In the genomic region with DNA sequence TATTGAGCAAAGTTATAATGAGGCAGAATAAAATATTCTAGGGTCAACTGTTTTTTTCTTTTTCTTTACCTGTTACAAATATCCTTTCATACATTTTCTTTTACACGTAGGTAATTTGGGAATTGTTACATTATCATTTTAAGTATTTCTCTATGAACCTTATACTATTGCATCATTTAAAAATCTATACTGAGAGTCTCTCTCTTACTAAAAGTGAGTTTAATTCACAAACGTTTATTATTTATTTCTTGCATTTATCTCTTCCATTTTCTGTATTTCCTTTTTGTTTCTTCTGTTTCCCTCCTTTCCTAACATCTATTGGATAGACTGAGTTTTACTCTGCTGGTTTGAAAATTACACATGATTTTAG, we compare ENCODE assay signal across 27 cellular contexts. TPM values are rescaled to one million over a fixed set of nuclear protein-coding genes. Genes with fewer than 3 reads are reported as not detected.
A peak's percentile ranks its signal among the peaks of the same experiment; 100 is the strongest.
DNase-seq lines count a peak whose midpoint lies in the region; ATAC-seq, FAIRE-seq and TF ChIP-seq lines count a peak whose summit lies in the region.
"Had no signal": no experiment of that assay in that cellular context is flagged by ENCODE, and none has a peak within 500 bp of the region (broad histone marks: within the 10 kb centered on the region; RNA-seq: fewer than 3 reads in every experiment).

No MANE protein-coding gene starts in this region.

- H3K9ac ChIP-seq in HepG2 (ENCODE audit: insufficient read depth, low read depth, low read length) (no peak overlapping the region), colonic mucosa (ENCODE audit: low read depth in 2 of 2, low read length in 2 of 2) (no peak overlapping the region), mucosa of rectum (ENCODE audit: low read depth in 1 of 2, low read length in 2 of 2) (no peak overlapping the region)
- H3K9ac ChIP-seq: BLaER1 treated with 17β-estradiol and CSF1 and Interleukin-3, amounts not matched to agents 10 nM and 100 nM had no signal

- H3K4me3 ChIP-seq in HepG2 (replicated peaks in 1 of 3; ENCODE audit: insufficient read depth in 1 of 3, low read depth in 2 of 3, low read length in 3 of 3), result no peak overlapping the region
- no peak overlapping the region for H3K4me3 ChIP-seq in right lobe of liver
- H3K4me3 ChIP-seq in colonic mucosa, result no peak overlapping the region
- no peak overlapping the region for H3K4me3 ChIP-seq in mucosa of rectum (ENCODE audit: low read length in 2 of 2)
- H3K4me3 ChIP-seq: BLaER1 treated with 17β-estradiol and CSF1 and Interleukin-3, amounts not matched to agents 10 nM and 100 nM; GM23338 had no signal

- no peaks in the 10 kb centered on the region for H3K79me2 ChIP-seq in HepG2 (ENCODE audit: insufficient read depth, low read length)

- DNase-seq in HepG2 (ENCODE audit: low spot score) (no peak), right lobe of liver (no peak), colonic mucosa (no peak), DMS79 treated with DMSO at 0.1 percent for 48 hours (lab: John Stamatoyannopoulos, UW) (no peak), germinal center (ENCODE audit: low spot score) (no peak), GDM1 (lab: John Stamatoyannopoulos, UW) (no peak)
- DNase-seq: AML-193; BE2C; CD4-positive, alpha-beta T cell; CD8-positive, alpha-beta memory T cell; DMS 273 treated with DMSO at 0.1 percent for 48 hours; DMS79; H9 had no signal

- no peak overlapping the region for H3K4me2 ChIP-seq in HepG2 (ENCODE audit: low read depth, low read length)
- H3K4me2 ChIP-seq: BLaER1 treated with 17β-estradiol and CSF1 and Interleukin-3, amounts not matched to agents 10 nM and 100 nM; GM23338 had no signal

- H3K27me3 ChIP-seq in HepG2 (ENCODE audit: control insufficient read depth in 1 of 2, insufficient read depth in 2 of 2, low read length in 2 of 2) (no peaks in the 10 kb centered on the region; a peak in 1 of 5 replicates), right lobe of liver (no peaks in the 10 kb centered on the region), colonic mucosa (no peaks in the 10 kb centered on the region), mucosa of rectum (ENCODE audit: control insufficient read depth in 2 of 2, insufficient read depth in 2 of 2, low read length in 2 of 2) (no peaks in the 10 kb centered on the region)
- H3K27me3 ChIP-seq: BE2C; BLaER1 treated with 17β-estradiol and CSF1 and Interleukin-3, amounts not matched to agents 10 nM and 100 nM had no signal

- H3K9me3 ChIP-seq in HepG2 (ENCODE audit: low read length) (no peaks in the 10 kb centered on the region), right lobe of liver (no peaks in the 10 kb centered on the region), colonic mucosa (no peaks in the 10 kb centered on the region), mucosa of rectum (ENCODE audit: control insufficient read depth in 2 of 2, low read length in 2 of 2) (no peaks in the 10 kb centered on the region)
- H3K9me3 ChIP-seq: BE2C had no signal

- H4K20me1 ChIP-seq in HepG2 (ENCODE audit: insufficient read depth, low read length), result no peaks in the 10 kb centered on the region
- H4K20me1 ChIP-seq: BLaER1 treated with 17β-estradiol and CSF1 and Interleukin-3, amounts not matched to agents 10 nM and 100 nM had no signal

- in situ Hi-C loops in HepG2 (cut with HindIII; ENCODE audit: extremely low pct_ligation_motif_present, low pct_unique_long_range_greater_than_20kb), result loop anchor here (25.0 kb wide), 1 partner anchor 166 kb away; no protein-coding TSS in a partner anchor

- TF ChIP-seq RAD21 in HepG2 (CRISPR knock-in tag; IDR thresholded peaks at IDR 0.05), result no peak

- 0% methylated on average over 2 of the region's 2 CpGs for WGBS in HepG2 (ENCODE audit: low lambda C conversion rate)
- 32% methylated on average over 2 of the region's 2 CpGs for WGBS in right lobe of liver (ENCODE audit: insufficient coverage, low coverage, low lambda C conversion rate, missing lambda C conversion rate)

- TF ChIP-seq POLR2A in HepG2 (IDR thresholded peaks at IDR 0.05; ENCODE audit: insufficient read depth in 1 of 2, low read depth in 2 of 2, low read length in 2 of 2) (no peak), right lobe of liver (IDR thresholded peaks at IDR 0.05) (no peak)

- CTCF ChIA-PET in HepG2 (lab: Yijun Ruan, JAX; ENCODE audit: low intra/inter-chr PET ratio, low total read pairs), result no interaction called here

- no peak overlapping the region for H2AFZ ChIP-seq in HepG2 (ENCODE audit: low read length)
- H2AFZ ChIP-seq: GM23338 had no signal

- intact Hi-C loops in HepG2 (cut with micrococcal nuclease; ENCODE audit: unreplicated experiment), result no loop called here
- intact Hi-C loops in right lobe of liver (cut with DNase I), result no loop called here
- intact Hi-C loops in colonic mucosa (cut with DNase I), result no loop called here

- TF ChIP-seq EP300 in HepG2 (IDR thresholded peaks at IDR 0.05; ENCODE audit: low read depth in 2 of 2, low read length in 2 of 2) (no peak), HepG2 (CRISPR knock-in tag; IDR thresholded peaks at IDR 0.05; ENCODE audit: borderline replicate concordance) (no peak)

- H3K27ac ChIP-seq in HepG2 (ENCODE audit: extremely low read length, insufficient read depth, low read length), result no peak overlapping the region
- no peak overlapping the region for H3K27ac ChIP-seq in right lobe of liver
- H3K27ac ChIP-seq in colonic mucosa, result peak overlapping the region; percentile 45
- H3K27ac ChIP-seq in mucosa of rectum (ENCODE audit: low read depth in 2 of 2, low read length in 2 of 2), result peak overlapping the region; percentile 62 to 63
- H3K27ac ChIP-seq: 22Rv1; BLaER1 treated with 17β-estradiol and CSF1 and Interleukin-3, amounts not matched to agents 10 nM and 100 nM had no signal

- H3K4me1 ChIP-seq in HepG2 (ENCODE audit: insufficient read depth, low read length), result no peaks in the 10 kb centered on the region
- no peaks in the 10 kb centered on the region for H3K4me1 ChIP-seq in right lobe of liver
- H3K4me1 ChIP-seq in colonic mucosa, result no peaks in the 10 kb centered on the region
- H3K4me1 ChIP-seq in mucosa of rectum (ENCODE audit: control insufficient read depth in 2 of 2, insufficient read depth in 2 of 2, low read length in 2 of 2), result peaks cover 2 to 7% of the 10 kb centered on the region in 2 donors
- H3K4me1 ChIP-seq: BE2C; BLaER1 treated with 17β-estradiol and CSF1 and Interleukin-3, amounts not matched to agents 10 nM and 100 nM had no signal

- POLR2A ChIA-PET in HepG2 (lab: Yijun Ruan, JAX), result no interaction called here

- FAIRE-seq in HepG2 (lab: Jason Lieb, UNC), result no peak
- FAIRE-seq: A204.1, D721Med, GM12892 had no signal

- TF ChIP-seq CTCF in HepG2 (CRISPR knock-in tag; IDR thresholded peaks at IDR 0.05) (no peak), right lobe of liver (IDR thresholded peaks at IDR 0.05) (no peak), colonic mucosa (IDR thresholded peaks at IDR 0.05) (no peak)

- BruUV-seq in HepG2 (replicated peaks; lab: Mats Ljungman, UMichigan), result no TSS peak

- H3K36me3 ChIP-seq in HepG2 (replicated peaks in 1 of 2; ENCODE audit: control insufficient read depth in 1 of 2, insufficient read depth in 2 of 2, low read length in 2 of 2) (no peaks in the 10 kb centered on the region), right lobe of liver (no peaks in the 10 kb centered on the region), colonic mucosa (no peaks in the 10 kb centered on the region), mucosa of rectum (ENCODE audit: control insufficient read depth in 2 of 2, insufficient read depth in 2 of 2, low read length in 2 of 2) (no peaks in the 10 kb centered on the region)
- H3K36me3 ChIP-seq: BE2C; BLaER1 treated with 17β-estradiol and CSF1 and Interleukin-3, amounts not matched to agents 10 nM and 100 nM had no signal

- no peak for ATAC-seq in HepG2
- ATAC-seq in right lobe of liver, result no peak
- no peak for ATAC-seq in GM21619 (IDR thresholded peaks at IDR 0.05; ENCODE audit: unreplicated experiment)
- ATAC-seq: GM23338, HCT116 had no signal

RNA-seq across cellular contexts. Expression of a gene that starts 25.4 kb away (rescaled TPM):
- total RNA-seq in HepG2 (2016; rRNA removed; fragmentation: Illumina TruSeq; extraction: Trizol) (not detected in 2 replicates), right lobe of liver (under 1 TPM in 1 of 6 experiments, not detected in 5; 0.07 TPM), colonic mucosa (100 to 1,000 TPM; 194 to 426 TPM)
- total RNA-seq in HepG2 (2016; cell fraction: cytosol; rRNA removed; fragmentation: Illumina TruSeq; extraction: Trizol; ENCODE audit: low read depth), result not detected in 2 replicates
- total RNA-seq in HepG2 (2016; cell fraction: insoluble cytoplasmic fraction; rRNA removed; fragmentation: Illumina TruSeq; extraction: Trizol), result not detected in 2 replicates
- not detected in 2 replicates for total RNA-seq in HepG2 (2016; cell fraction: membrane; rRNA removed; fragmentation: Illumina TruSeq; extraction: Trizol)
- not detected in 2 replicates for total RNA-seq in HepG2 (2016; cell fraction: nucleus; rRNA removed; fragmentation: Illumina TruSeq; extraction: Trizol)
- not detected in 2 replicates for polyA plus RNA-seq in HepG2 (2011; rRNA removed)
- polyA plus RNA-seq in HepG2 (2011; cell fraction: cytosol; rRNA removed), result not detected in 2 replicates
- not detected in 2 replicates for polyA plus RNA-seq in HepG2 (2011; cell fraction: nucleus; rRNA removed)
- polyA plus RNA-seq in HepG2 (2012), result not detected in 2 replicates
- polyA plus RNA-seq in HepG2 (2016; cell fraction: cytosol; fragmentation: Illumina TruSeq; extraction: Trizol; ENCODE audit: low read depth), result not detected in 2 replicates
- polyA plus RNA-seq in HepG2 (2016; cell fraction: insoluble cytoplasmic fraction; fragmentation: Illumina TruSeq; extraction: Trizol; ENCODE audit: low read depth), result not detected in 2 replicates
- not detected in 2 replicates for polyA plus RNA-seq in HepG2 (2016; cell fraction: membrane; fragmentation: Illumina TruSeq; extraction: Trizol; ENCODE audit: low read depth)
- not detected in 2 replicates for polyA plus RNA-seq in HepG2 (2016; cell fraction: nucleus; fragmentation: Illumina TruSeq; extraction: Trizol; ENCODE audit: insufficient read depth, low read depth)
- polyA minus RNA-seq in HepG2 (2011; rRNA and poly(A)+ RNA removed; ENCODE audit: low replicate concordance), result not detected in 2 replicates
- not detected in 2 replicates for polyA minus RNA-seq in HepG2 (2011; cell fraction: cytosol; rRNA and poly(A)+ RNA removed)
- polyA minus RNA-seq in HepG2 (2011; cell fraction: nucleus; rRNA and poly(A)+ RNA removed), result not detected in 2 replicates
- total RNA-seq: CD4-positive, alpha-beta T cell; CD8-positive, alpha-beta memory T cell; Daoy; G401; GM23338; H4; H9 had no signal
- polyA plus RNA-seq: AG04450; CD14-positive monocyte; CD8-positive, alpha-beta memory T cell; GM23338 had no signal

RNA-seq across cellular contexts. Expression of a gene that starts 52.8 kb away (rescaled TPM):
- not detected in 2 replicates for total RNA-seq in HepG2 (2016; rRNA removed; fragmentation: Illumina TruSeq; extraction: Trizol)
- total RNA-seq in HepG2 (2016; cell fraction: cytosol; rRNA removed; fragmentation: Illumina TruSeq; extraction: Trizol; ENCODE audit: low read depth), result not detected in 2 replicates
- not detected in 2 replicates for total RNA-seq in HepG2 (2016; cell fraction: insoluble cytoplasmic fraction; rRNA removed; fragmentation: Illumina TruSeq; extraction: Trizol)
- total RNA-seq in HepG2 (2016; cell fraction: membrane; rRNA removed; fragmentation: Illumina TruSeq; extraction: Trizol), result not detected in 2 replicates
- total RNA-seq in HepG2 (2016; cell fraction: nucleus; rRNA removed; fragmentation: Illumina TruSeq; extraction: Trizol), result not detected in 2 replicates
- not detected in 2 replicates for polyA plus RNA-seq in HepG2 (2011; rRNA removed)
- not detected in 2 replicates for polyA plus RNA-seq in HepG2 (2011; cell fraction: cytosol; rRNA removed)
- polyA plus RNA-seq in HepG2 (2011; cell fraction: nucleus; rRNA removed), result not detected in 2 replicates
- polyA plus RNA-seq in HepG2 (2012), result not detected in 2 replicates
- polyA plus RNA-seq in HepG2 (2016; cell fraction: cytosol; fragmentation: Illumina TruSeq; extraction: Trizol; ENCODE audit: low read depth), result not detected in 2 replicates
- polyA plus RNA-seq in HepG2 (2016; cell fraction: insoluble cytoplasmic fraction; fragmentation: Illumina TruSeq; extraction: Trizol; ENCODE audit: low read depth), result not detected in 2 replicates
- polyA plus RNA-seq in HepG2 (2016; cell fraction: membrane; fragmentation: Illumina TruSeq; extraction: Trizol; ENCODE audit: low read depth), result not detected in 2 replicates
- not detected in 2 replicates for polyA plus RNA-seq in HepG2 (2016; cell fraction: nucleus; fragmentation: Illumina TruSeq; extraction: Trizol; ENCODE audit: insufficient read depth, low read depth)
- polyA minus RNA-seq in HepG2 (2011; rRNA and poly(A)+ RNA removed; ENCODE audit: low replicate concordance), result not detected in 2 replicates
- not detected in 2 replicates for polyA minus RNA-seq in HepG2 (2011; cell fraction: cytosol; rRNA and poly(A)+ RNA removed)
- not detected in 2 replicates for polyA minus RNA-seq in HepG2 (2011; cell fraction: nucleus; rRNA and poly(A)+ RNA removed)
- total RNA-seq in right lobe of liver, result not detected
- total RNA-seq in colonic mucosa, result 1,000 to 10,000 TPM in 1 of 2 donors, 100 to 1,000 TPM in 1; 938 to 1,116 TPM
- total RNA-seq: CD4-positive, alpha-beta T cell; CD8-positive, alpha-beta memory T cell; Daoy; G401; GM23338; H4; H9 had no signal
- polyA plus RNA-seq: AG04450; CD14-positive monocyte; CD8-positive, alpha-beta memory T cell; GM23338 had no signal

Comparison
In these comparisons a context has a peak if more than half of its experiments do, and no peak if none do; other contexts are left out.
1. H3K27ac ChIP-seq: peak in colonic mucosa (single experiment) and mucosa of rectum (2 of 2); none in HepG2 (single experiment) and right lobe of liver (0 of 3).
2. RNA of a gene that starts 25.4 kb away (total RNA-seq): 194 to 426 TPM in colonic mucosa; not detected in HepG2 and 0.07 TPM in right lobe of liver; every median in the first group is over 100 times any median in the second.
3. RNA of a gene that starts 52.8 kb away (total RNA-seq): 938 to 1,116 TPM in colonic mucosa; not detected in HepG2 and not detected in right lobe of liver; every median in the first group is over 100 times any median in the second.